ENCODE assay signal across 13 cellular contexts in genomic region chr5:138054863-138055558, GRCh38. TPM values are rescaled to one million over a fixed set of nuclear protein-coding genes. Genes with fewer than 3 reads are reported as not detected.
DNase-seq lines count a peak whose midpoint lies in the region; ATAC-seq and TF ChIP-seq lines count a peak whose summit lies in the region.
"Had no signal": no experiment of that assay in that cellular context is flagged by ENCODE, and none has a peak within 500 bp of the region (broad histone marks: within the 10 kb centered on the region; RNA-seq: fewer than 3 reads in every experiment).

No MANE protein-coding gene starts in this region.

- no peak overlapping the region for H3K27ac Mint-ChIP-seq in type B pancreatic cell

- TF ChIP-seq EP300 in suprapubic skin (IDR thresholded peaks at IDR 0.05): no peak

- H3K36me3 ChIP-seq in right atrium auricular region (no peaks in the 10 kb centered on the region), left ventricle myocardium inferior (no peaks in the 10 kb centered on the region), suprapubic skin (no peaks in the 10 kb centered on the region)
- H3K36me3 ChIP-seq: neutrophil had no signal

- no peak for TF ChIP-seq POLR2A in suprapubic skin (IDR thresholded peaks at IDR 0.05)

- peaks cover 0 to 22% of the 10 kb centered on the region in 2 donors for H3K4me1 ChIP-seq in right atrium auricular region
- H3K4me1 ChIP-seq in left ventricle myocardium inferior: peaks cover 7% of the 10 kb centered on the region
- no peaks in the 10 kb centered on the region for H3K4me1 ChIP-seq in suprapubic skin

- intact Hi-C loops in left ventricle myocardium inferior (cut with micrococcal nuclease): no loop called here

- TF ChIP-seq CTCF in right atrium auricular region (IDR thresholded peaks at IDR 0.05) (no peak), left ventricle myocardium inferior (IDR thresholded peaks at IDR 0.05; ENCODE audit: borderline replicate concordance) (no peak), type B pancreatic cell (conservative IDR thresholded peaks at IDR 0.05) (no peak), suprapubic skin (IDR thresholded peaks at IDR 0.05) (no peak)

- H3K27me3 ChIP-seq in right atrium auricular region: no peaks in the 10 kb centered on the region
- H3K27me3 ChIP-seq in left ventricle myocardium inferior (ENCODE audit: low read depth): no peaks in the 10 kb centered on the region
- no peaks in the 10 kb centered on the region for H3K27me3 ChIP-seq in suprapubic skin

- WGBS in suprapubic skin: 37% methylated on average over 11 of the region's 13 CpGs

- no peaks in the 10 kb centered on the region for H3K9me3 Mint-ChIP-seq in type B pancreatic cell
- H3K9me3 Mint-ChIP-seq: central memory CD8-positive, alpha-beta T cell had no signal

- ATAC-seq in GM18511 (IDR thresholded peaks at IDR 0.05; ENCODE audit: unreplicated experiment): no peak

- H3K9me3 ChIP-seq in right atrium auricular region (no peaks in the 10 kb centered on the region), left ventricle myocardium inferior (replicated peaks) (no peaks in the 10 kb centered on the region), suprapubic skin (no peaks in the 10 kb centered on the region)
- H3K9me3 ChIP-seq: neutrophil had no signal

- H3K36me3 Mint-ChIP-seq in type B pancreatic cell: no peaks in the 10 kb centered on the region

- peaks cover 3% of the 10 kb centered on the region for H3K27me3 Mint-ChIP-seq in type B pancreatic cell

- H3K4me3 ChIP-seq in right atrium auricular region (peak overlapping the region in 1 of 2 donors; percentile 13), left ventricle myocardium inferior (no peak overlapping the region), suprapubic skin (no peak overlapping the region)

- peaks cover 7% of the 10 kb centered on the region for H3K4me1 Mint-ChIP-seq in type B pancreatic cell (ENCODE audit: unreplicated experiment)
- H3K4me1 Mint-ChIP-seq: central memory CD8-positive, alpha-beta T cell had no signal

- DNase-seq in right atrium auricular region (ENCODE audit: low spot score): no peak
- no peak for DNase-seq in left ventricle myocardium inferior
- peak in 54 of 61 donors; percentile 20 to 93 (median 66) for DNase-seq in caudate nucleus (lab: John Stamatoyannopoulos, UW)
- DNase-seq in islet precursor cell: peak; percentile 74
- DNase-seq in type B pancreatic cell (ENCODE audit: extremely low spot score, unreplicated experiment): no peak
- no peak for DNase-seq in NCI-H187 treated with DMSO at 0.1 percent for 48 hours (lab: John Stamatoyannopoulos, UW)
- DNase-seq in suprapubic skin (ENCODE audit: low spot score in 2 of 2): no peak
- DNase-seq: stimulated activated CD4-positive, alpha-beta T cell treated with anti-CD3 and anti-CD28 coated beads, Interleukin-4, amount 100 ng/mL, for 4 hours had no signal

- H3K27ac ChIP-seq in right atrium auricular region (peak overlapping the region; percentile 4 to 63), left ventricle myocardium inferior (replicated peaks) (no peak overlapping the region), caudate nucleus (ENCODE audit: low read depth, low read length) (peak overlapping the region; percentile 88), suprapubic skin (no peak overlapping the region)
- H3K27ac ChIP-seq: neutrophil had no signal

- peak overlapping the region; percentile 31 for H3K4me3 Mint-ChIP-seq in type B pancreatic cell
- H3K4me3 Mint-ChIP-seq: central memory CD8-positive, alpha-beta T cell had no signal

RNA-seq across cellular contexts. Expression of gene FAM13B, which starts 22.1 kb away (rescaled TPM):
- total RNA-seq in right atrium auricular region (10 to 100 TPM; 35.9 to 37.1 TPM), left ventricle myocardium inferior (22.1 TPM), type B pancreatic cell (ENCODE audit: low replicate concordance) (39.6 and 40.3 TPM in 2 replicates), suprapubic skin (10 to 100 TPM; 10.4 to 37.7 (median 20.2) TPM)

RNA-seq across cellular contexts. Expression of gene WNT8A, which starts 28.8 kb away (rescaled TPM):
- total RNA-seq in right atrium auricular region: not detected
- total RNA-seq in left ventricle myocardium inferior: not detected
- total RNA-seq in type B pancreatic cell (ENCODE audit: low replicate concordance): not detected in 2 replicates
- total RNA-seq in suprapubic skin: not detected
- total RNA-seq: H4, subcutaneous adipose tissue had no signal

Comparison
In these comparisons a context has a peak if more than half of its experiments do, and no peak if none do; other contexts are left out.
1. H3K27ac ChIP-seq: peak in right atrium auricular region (2 of 2) and caudate nucleus (single experiment); none in left ventricle myocardium inferior (single experiment) and suprapubic skin (single experiment).
2. DNase-seq: peak in caudate nucleus (54 of 61) and islet precursor cell (single experiment); none in right atrium auricular region (single experiment), left ventricle myocardium inferior (single experiment), type B pancreatic cell (single experiment), NCI-H187 treated with DMSO at 0.1 percent for 48 hours (single experiment) and suprapubic skin (0 of 2).